16 cellular contexts compared by ENCODE assay signal in genomic region chr1:168963596-168963995, GRCh38.
DNase-seq lines count a peak whose midpoint lies in the region; ATAC-seq lines count a peak whose summit lies in the region.
"Had no signal": no experiment of that assay in that cellular context is flagged by ENCODE, and none has a peak within 500 bp of the region (broad histone marks: within the 10 kb centered on the region; RNA-seq: fewer than 3 reads in every experiment).

No MANE protein-coding gene starts in this region.

- no peaks in the 10 kb centered on the region for H3K36me3 ChIP-seq in BLaER1
- H3K36me3 ChIP-seq: BE2C had no signal

- DNase-seq in T-helper 17 cell (no peak), middle frontal gyrus (ENCODE audit: extremely low spot score, low spot score) (peak; percentile 69), putamen (ENCODE audit: low spot score) (peak; percentile 74), iPS-NIHi11 (ENCODE audit: low spot score) (no peak), NCI-H1092 (lab: John Stamatoyannopoulos, UW) (no peak)
- DNase-seq in activated naive CD4-positive, alpha-beta T cell treated with Interleukin-2 at 50 U/mL for 16 hours: no peak
- DNase-seq: 8988T; ACHN; BE2C; CD4-positive, CD25-positive, alpha-beta regulatory T cell; DMS 273 treated with DMSO at 0.1 percent for 48 hours; H9 had no signal

- no peak overlapping the region for H3K4me3 ChIP-seq in BLaER1
- H3K4me3 ChIP-seq: GM23338 had no signal

- H3K4me1 Mint-ChIP-seq in T-helper 17 cell: no peaks in the 10 kb centered on the region
- H3K4me1 Mint-ChIP-seq: CD4-positive, CD25-positive, alpha-beta regulatory T cell; IgD-negative memory B cell had no signal

- ATAC-seq in T-helper 17 cell (no peak), HG03139 (IDR thresholded peaks at IDR 0.05; ENCODE audit: unreplicated experiment) (no peak)
- ATAC-seq: GM23338 had no signal

- H3K27me3 Mint-ChIP-seq in T-helper 17 cell: no peaks in the 10 kb centered on the region
- H3K27me3 Mint-ChIP-seq: CD4-positive, CD25-positive, alpha-beta regulatory T cell had no signal

- H3K9ac ChIP-seq in BLaER1: no peak overlapping the region

- H3K9me3 ChIP-seq in BLaER1 (no peaks in the 10 kb centered on the region), T-helper 17 cell (ENCODE audit: control insufficient read depth, low read length, poor library complexity, severe bottlenecking) (no peaks in the 10 kb centered on the region)
- H3K9me3 ChIP-seq: BE2C had no signal

- H3K27ac Mint-ChIP-seq in T-helper 17 cell: no peak overlapping the region
- H3K27ac Mint-ChIP-seq: CD4-positive, CD25-positive, alpha-beta regulatory T cell; GM23338; IgD-negative memory B cell had no signal

- H3K4me3 Mint-ChIP-seq in T-helper 17 cell: peak overlapping the region; percentile 22
- H3K4me3 Mint-ChIP-seq: CD4-positive, CD25-positive, alpha-beta regulatory T cell; GM23338; H9; IgD-negative memory B cell had no signal

- no peaks in the 10 kb centered on the region for H3K27me3 ChIP-seq in BLaER1
- H3K27me3 ChIP-seq: BE2C had no signal

- peaks cover 9% of the 10 kb centered on the region for H3K4me1 ChIP-seq in BLaER1
- H3K4me1 ChIP-seq: BE2C had no signal

- H3K4me2 ChIP-seq in BLaER1: peak overlapping the region; percentile 38
- H3K4me2 ChIP-seq: GM23338 had no signal

- H4K20me1 ChIP-seq in BLaER1: no peaks in the 10 kb centered on the region

- H3K27ac ChIP-seq in BLaER1: no peak overlapping the region

- no peaks in the 10 kb centered on the region for H3K36me3 Mint-ChIP-seq in T-helper 17 cell (ENCODE audit: low read depth)
- H3K36me3 Mint-ChIP-seq: CD4-positive, CD25-positive, alpha-beta regulatory T cell; IgD-negative memory B cell had no signal

Comparison
In these comparisons a context has a peak if more than half of its experiments do, and no peak if none do; other contexts are left out.
1. DNase-seq: peak in middle frontal gyrus (single experiment) and putamen (single experiment); none in T-helper 17 cell (0 of 3), iPS-NIHi11 (single experiment), NCI-H1092 (single experiment) and activated naive CD4-positive, alpha-beta T cell treated with Interleukin-2 at 50 U/mL for 16 hours (single experiment).